ENCODE assay signal across 23 cellular contexts in genomic region chr5:162683280-162683679, GRCh38.
DNase-seq lines count a peak whose midpoint lies in the region; ATAC-seq, FAIRE-seq and TF ChIP-seq lines count a peak whose summit lies in the region.
"Had no signal": no experiment of that assay in that cellular context is flagged by ENCODE, and none has a peak within 500 bp of the region (broad histone marks: within the 10 kb centered on the region; RNA-seq: fewer than 3 reads in every experiment).

No MANE protein-coding gene starts in this region.

- H3K27ac ChIP-seq in Panc1 (ENCODE audit: low read length) (no peak overlapping the region), pancreas (peak overlapping the region in 1 of 4 donors; percentile 15), H9 (ENCODE audit: insufficient read length, low read depth, low read length) (no peak overlapping the region)
- no peak overlapping the region for H3K27ac ChIP-seq in CD4-positive, alpha-beta T cell (ENCODE audit: low read depth, low read length)
- H3K27ac ChIP-seq: thoracic aorta, VCaP had no signal

- H4K5ac ChIP-seq in H9 (ENCODE audit: insufficient read length, low read depth, low read length) = no peak overlapping the region

- H2BK5ac ChIP-seq in H9 (ENCODE audit: insufficient read length, low read length) = no peak overlapping the region

- no peak overlapping the region for H3K23ac ChIP-seq in H9 (ENCODE audit: insufficient read length, low read depth, low read length)

- no peak overlapping the region for H2BK20ac ChIP-seq in H9 (ENCODE audit: low read depth, low read length, poor library complexity, severe bottlenecking)

- H3K27me3 Mint-ChIP-seq in activated naive CD4-positive, alpha-beta T cell treated with anti-CD3 and anti-CD28 coated beads for 36 hours (ENCODE audit: low read depth) = no peaks in the 10 kb centered on the region
- H3K27me3 Mint-ChIP-seq in CD4-positive, alpha-beta T cell = no peaks in the 10 kb centered on the region
- H3K27me3 Mint-ChIP-seq in H9 (ENCODE audit: low read depth) = no peaks in the 10 kb centered on the region
- H3K27me3 Mint-ChIP-seq in activated naive CD4-positive, alpha-beta T cell treated with anti-CD3 and anti-CD28 coated beads, Interleukin-2, amount 10 ng/mL, durations not matched to agents 7 days and 5 days = no peaks in the 10 kb centered on the region
- H3K27me3 Mint-ChIP-seq: T-helper 17 cell had no signal

- no TSS peak for BruUV-seq in Panc1 (replicated peaks; lab: Mats Ljungman, UMichigan)

- FAIRE-seq in pancreas (lab: Jason Lieb, UNC) = peak; percentile 60
- FAIRE-seq: H1, keratinocyte had no signal

- H3K4me3 ChIP-seq in Panc1 (ENCODE audit: low read depth in 2 of 2, low read length in 2 of 2) = no peak overlapping the region
- no peak overlapping the region for H3K4me3 ChIP-seq in pancreas
- H3K4me3 ChIP-seq: MG63, thoracic aorta had no signal

- no peaks in the 10 kb centered on the region for H3K79me2 ChIP-seq in H9 (ENCODE audit: insufficient read depth, low read length)

- no peak overlapping the region for H2BK12ac ChIP-seq in H9 (ENCODE audit: insufficient read length, low read depth, low read length)

- H3K56ac ChIP-seq in H9 (ENCODE audit: insufficient read length, low read depth, low read length) = no peak overlapping the region

- no peak overlapping the region for H3K4me2 ChIP-seq in H9 (ENCODE audit: insufficient read depth, insufficient read length, low read length)

- no peaks in the 10 kb centered on the region for H3K79me1 ChIP-seq in H9 (ENCODE audit: insufficient read depth, low read depth, low read length, poor library complexity, severe bottlenecking)

- no peak overlapping the region for H2BK120ac ChIP-seq in H9 (ENCODE audit: low read depth, low read length, poor library complexity, severe bottlenecking)

- H3K4me3 Mint-ChIP-seq in activated naive CD4-positive, alpha-beta T cell treated with anti-CD3 and anti-CD28 coated beads for 36 hours = no peak overlapping the region
- H3K4me3 Mint-ChIP-seq in CD4-positive, alpha-beta T cell = no peak overlapping the region
- H3K4me3 Mint-ChIP-seq in H9 = no peak overlapping the region
- no peak overlapping the region for H3K4me3 Mint-ChIP-seq in activated naive CD4-positive, alpha-beta T cell treated with anti-CD3 and anti-CD28 coated beads, Interleukin-2, amount 10 ng/mL, durations not matched to agents 7 days and 5 days
- H3K4me3 Mint-ChIP-seq: CD8-positive, alpha-beta memory T cell; T-helper 17 cell had no signal

- H3K4me1 Mint-ChIP-seq in activated naive CD4-positive, alpha-beta T cell treated with anti-CD3 and anti-CD28 coated beads for 36 hours (ENCODE audit: low read depth) = no peaks in the 10 kb centered on the region
- H3K4me1 Mint-ChIP-seq in CD4-positive, alpha-beta T cell (ENCODE audit: low read depth) = no peaks in the 10 kb centered on the region
- no peaks in the 10 kb centered on the region for H3K4me1 Mint-ChIP-seq in H9
- no peaks in the 10 kb centered on the region for H3K4me1 Mint-ChIP-seq in activated naive CD4-positive, alpha-beta T cell treated with anti-CD3 and anti-CD28 coated beads, Interleukin-2, amount 10 ng/mL, durations not matched to agents 7 days and 5 days
- H3K4me1 Mint-ChIP-seq: CD8-positive, alpha-beta memory T cell; T-helper 17 cell had no signal

- H3K9ac ChIP-seq in H9 (ENCODE audit: extremely low read depth, insufficient read length, low read length) = no peak overlapping the region

- no peak overlapping the region for H3K27ac Mint-ChIP-seq in activated naive CD4-positive, alpha-beta T cell treated with anti-CD3 and anti-CD28 coated beads for 36 hours
- no peak overlapping the region for H3K27ac Mint-ChIP-seq in CD4-positive, alpha-beta T cell
- H3K27ac Mint-ChIP-seq in H9 = no peak overlapping the region
- no peak overlapping the region for H3K27ac Mint-ChIP-seq in activated naive CD4-positive, alpha-beta T cell treated with anti-CD3 and anti-CD28 coated beads, Interleukin-2, amount 10 ng/mL, durations not matched to agents 7 days and 5 days
- H3K27ac Mint-ChIP-seq: activated T-helper 2 cell treated with anti-CD3 and anti-CD28 coated beads, Interferon-gamma antibody, Interleukin-2, Interleukin-4, amounts not matched to agents 10 μg/mL and 5 μg/mL and 100 μg/mL, durations not matched to agents 14 hours and 24 hours and 36 hours; CD8-positive, alpha-beta memory T cell; T-helper 17 cell had no signal

- no peak overlapping the region for H2AK5ac ChIP-seq in H9 (ENCODE audit: insufficient read length, low read length)

- no peak overlapping the region for H3K18ac ChIP-seq in H9 (ENCODE audit: insufficient read length, low read depth, low read length)

- ATAC-seq in GM18861 (IDR thresholded peaks at IDR 0.05; ENCODE audit: unreplicated experiment) (peak; percentile 72), Panc1 (peak; percentile 60; the same call in 1 of the 2 replicates), pancreas (peak in 3 of 4 donors; percentile 74 to 88 (median 84))
- no peak for ATAC-seq in CD4-positive, alpha-beta T cell (ENCODE audit: poor library complexity)
- ATAC-seq: T-helper 17 cell had no signal

- H3K9me3 ChIP-seq in Panc1 (ENCODE audit: control insufficient read depth, insufficient read depth, low read depth, low read length) (no peaks in the 10 kb centered on the region), pancreas (no peaks in the 10 kb centered on the region), H9 (ENCODE audit: control insufficient read depth, low read depth, low read length) (no peaks in the 10 kb centered on the region)
- H3K9me3 ChIP-seq in CD4-positive, alpha-beta T cell (ENCODE audit: control insufficient read depth, low read length) = no peaks in the 10 kb centered on the region
- H3K9me3 ChIP-seq: MG63, thoracic aorta had no signal

- H2AFZ ChIP-seq in H9 (ENCODE audit: low read length) = no peak overlapping the region

- TF ChIP-seq CTCF in Panc1 (IDR thresholded peaks at IDR 0.05) = no peak
- no peak for TF ChIP-seq CTCF in pancreas (IDR thresholded peaks at IDR 0.05)
- TF ChIP-seq CTCF in CD4-positive, alpha-beta T cell (IDR thresholded peaks at IDR 0.05) = no peak
- no peak for TF ChIP-seq CTCF in H9 (conservative IDR thresholded peaks at IDR 0.05)

- intact Hi-C loops in Panc1 (cut with micrococcal nuclease; ENCODE audit: unreplicated experiment) (no loop called here), pancreas (cut with DNase I) (no loop called here)
- intact Hi-C loops in activated naive CD4-positive, alpha-beta T cell treated with anti-CD3 and anti-CD28 coated beads for 36 hours (cut with micrococcal nuclease) = no loop called here
- intact Hi-C loops in CD4-positive, alpha-beta T cell (cut with DNase I, micrococcal nuclease) = no loop called here

- POLR2A ChIA-PET in Panc1 (lab: Charles Lee) = no interaction called here
- POLR2A ChIA-PET in CD4-positive, alpha-beta T cell (lab: Charles Lee) = no interaction called here

- 19 to 34% methylated on average over 2 of the region's 2 CpGs for WGBS in pancreas, 2 donors
- WGBS in H9 (ENCODE audit: extremely low coverage, insufficient read length, low lambda C conversion rate) = no CpG with 5 or more reads among the region's 2 CpGs

- no peaks in the 10 kb centered on the region for H3K36me3 Mint-ChIP-seq in activated naive CD4-positive, alpha-beta T cell treated with anti-CD3 and anti-CD28 coated beads for 36 hours (ENCODE audit: low read depth)
- H3K36me3 Mint-ChIP-seq in CD4-positive, alpha-beta T cell (ENCODE audit: low read depth) = no peaks in the 10 kb centered on the region
- no peaks in the 10 kb centered on the region; a peak in 1 of 7 replicates for H3K36me3 Mint-ChIP-seq in H9 (ENCODE audit: insufficient read depth in 1 of 3, low read depth in 3 of 3)
- no peaks in the 10 kb centered on the region for H3K36me3 Mint-ChIP-seq in activated naive CD4-positive, alpha-beta T cell treated with anti-CD3 and anti-CD28 coated beads, Interleukin-2, amount 10 ng/mL, durations not matched to agents 7 days and 5 days
- H3K36me3 Mint-ChIP-seq: CD8-positive, alpha-beta memory T cell had no signal

- H3K23me2 ChIP-seq in H9 (ENCODE audit: insufficient read length, low read depth, low read length, poor library complexity, severe bottlenecking) = no peaks in the 10 kb centered on the region

- H3T11ph ChIP-seq in H9 (ENCODE audit: low read length) = no peak overlapping the region

- no peak overlapping the region for H3K4ac ChIP-seq in H9 (ENCODE audit: low read depth, low read length)

- H3K4me1 ChIP-seq in Panc1 (ENCODE audit: control insufficient read depth, insufficient read depth, low read length) = no peaks in the 10 kb centered on the region
- peaks cover 0 to 16% (median 0%) of the 10 kb centered on the region in 3 donors for H3K4me1 ChIP-seq in pancreas
- H3K4me1 ChIP-seq in H9 (ENCODE audit: insufficient read depth, low read length) = no peaks in the 10 kb centered on the region

- no peak overlapping the region for H4K91ac ChIP-seq in H9 (ENCODE audit: insufficient read length, low read depth, low read length)

- CTCF ChIA-PET in Panc1 (lab: Charles Lee) = no interaction called here
- CTCF ChIA-PET in activated naive CD4-positive, alpha-beta T cell treated with anti-CD3 and anti-CD28 coated beads for 36 hours (lab: Charles Lee) = no interaction called here
- CTCF ChIA-PET in CD4-positive, alpha-beta T cell (lab: Charles Lee) = no interaction called here
- CTCF ChIA-PET in activated naive CD4-positive, alpha-beta T cell treated with anti-CD3 and anti-CD28 coated beads, Interleukin-2, amount 10 ng/mL, durations not matched to agents 7 days and 5 days (lab: Charles Lee) = no interaction called here

- peaks cover 7% of the 10 kb centered on the region for H3K9me3 Mint-ChIP-seq in activated naive CD4-positive, alpha-beta T cell treated with anti-CD3 and anti-CD28 coated beads for 36 hours
- peaks cover 18% of the 10 kb centered on the region for H3K9me3 Mint-ChIP-seq in CD4-positive, alpha-beta T cell
- peaks cover 0 to under 1% of the 10 kb centered on the region in 2 experiments; a peak in 2 of 5 replicates for H3K9me3 Mint-ChIP-seq in H9
- peaks cover 16% of the 10 kb centered on the region for H3K9me3 Mint-ChIP-seq in activated naive CD4-positive, alpha-beta T cell treated with anti-CD3 and anti-CD28 coated beads, Interleukin-2, amount 10 ng/mL, durations not matched to agents 7 days and 5 days

- no peak overlapping the region for H2BK15ac ChIP-seq in H9 (ENCODE audit: low read depth, low read length)

- peak; percentile 46 for DNase-seq in LoVo (ENCODE audit: low spot score)
- DNase-seq in Panc1 (ENCODE audit: low read depth, low spot score) = no peak
- DNase-seq in pancreas = no peak
- no peak for DNase-seq in activated naive CD4-positive, alpha-beta T cell treated with anti-CD3 and anti-CD28 coated beads for 36 hours
- no peak for DNase-seq in CD4-positive, alpha-beta T cell
- DNase-seq in H9 = no peak
- no peak for DNase-seq in activated naive CD4-positive, alpha-beta T cell treated with anti-CD3 and anti-CD28 coated beads, Interleukin-2, amount 10 ng/mL, durations not matched to agents 7 days and 5 days
- DNase-seq: activated CD4-positive, alpha-beta T cell treated with anti-CD3 and anti-CD28 coated beads, Interleukin-2, amount 50 U/mL, for 1 hour; CD8-positive, alpha-beta memory T cell; DND-41; MG63; NCI-H187; NCI-H748 treated with DMSO at 0.1 percent for 48 hours; nucleus accumbens; stimulated activated CD4-positive, alpha-beta T cell treated with anti-CD3 and anti-CD28 coated beads, Interleukin-2, amount 100 ng/mL, for 48 hours; stimulated activated naive CD4-positive, alpha-beta T cell; T-helper 17 cell had no signal

- no peaks in the 10 kb centered on the region for H4K20me1 ChIP-seq in H9 (ENCODE audit: control insufficient read depth, insufficient read depth, insufficient read length)

- H3K36me3 ChIP-seq in Panc1 (ENCODE audit: control insufficient read depth, insufficient read depth, low read length) = no peaks in the 10 kb centered on the region
- H3K36me3 ChIP-seq in pancreas = no peaks in the 10 kb centered on the region
- H3K36me3 ChIP-seq: MG63, thoracic aorta had no signal

- H3K14ac ChIP-seq in H9 (ENCODE audit: insufficient read depth, low read length) = no peak overlapping the region

- in situ Hi-C loops in Panc1 (cut with HindIII; ENCODE audit: low pct_unique_long_range_greater_than_20kb, low sequenced_read_pairs) = no loop called here

- H3K27me3 ChIP-seq in Panc1 (ENCODE audit: control insufficient read depth, insufficient read depth, low read length) (no peaks in the 10 kb centered on the region), pancreas (no peaks in the 10 kb centered on the region), H9 (ENCODE audit: insufficient read depth, low read length) (no peaks in the 10 kb centered on the region)
- no peaks in the 10 kb centered on the region for H3K27me3 ChIP-seq in CD4-positive, alpha-beta T cell (ENCODE audit: control insufficient read depth, insufficient read depth, low read length)
- H3K27me3 ChIP-seq: MG63 had no signal

- no peak overlapping the region for H4K8ac ChIP-seq in H9 (replicated peaks; ENCODE audit: insufficient read length, low read depth, low read length)
